Comparison of ENCODE assay signal across 1 cellular context in the genomic region with DNA sequence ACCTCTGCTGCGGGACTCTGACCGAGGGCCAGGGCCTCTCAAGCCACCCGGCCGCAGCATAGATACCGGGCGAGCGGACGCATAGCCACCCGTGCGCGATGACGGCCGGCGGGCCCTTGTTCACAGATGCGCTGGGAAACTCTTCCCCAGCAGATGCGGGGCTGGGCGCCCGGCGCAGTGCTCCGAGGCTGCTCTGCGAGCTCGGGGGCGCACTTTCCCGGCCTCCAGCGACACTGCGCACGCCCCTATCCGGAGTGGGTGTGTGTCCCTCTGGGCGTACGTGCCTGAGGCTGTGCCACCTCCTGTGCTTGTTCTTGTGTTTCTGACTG.
TF ChIP-seq lines count a peak whose summit lies in the region.

No MANE protein-coding gene starts in this region.

TF ChIP-seq in GM23338, 12 proteins besides CTCF, POLR2A, EP300 and RAD21 (continued from another document):
- TF ChIP-seq, protein P1, sequence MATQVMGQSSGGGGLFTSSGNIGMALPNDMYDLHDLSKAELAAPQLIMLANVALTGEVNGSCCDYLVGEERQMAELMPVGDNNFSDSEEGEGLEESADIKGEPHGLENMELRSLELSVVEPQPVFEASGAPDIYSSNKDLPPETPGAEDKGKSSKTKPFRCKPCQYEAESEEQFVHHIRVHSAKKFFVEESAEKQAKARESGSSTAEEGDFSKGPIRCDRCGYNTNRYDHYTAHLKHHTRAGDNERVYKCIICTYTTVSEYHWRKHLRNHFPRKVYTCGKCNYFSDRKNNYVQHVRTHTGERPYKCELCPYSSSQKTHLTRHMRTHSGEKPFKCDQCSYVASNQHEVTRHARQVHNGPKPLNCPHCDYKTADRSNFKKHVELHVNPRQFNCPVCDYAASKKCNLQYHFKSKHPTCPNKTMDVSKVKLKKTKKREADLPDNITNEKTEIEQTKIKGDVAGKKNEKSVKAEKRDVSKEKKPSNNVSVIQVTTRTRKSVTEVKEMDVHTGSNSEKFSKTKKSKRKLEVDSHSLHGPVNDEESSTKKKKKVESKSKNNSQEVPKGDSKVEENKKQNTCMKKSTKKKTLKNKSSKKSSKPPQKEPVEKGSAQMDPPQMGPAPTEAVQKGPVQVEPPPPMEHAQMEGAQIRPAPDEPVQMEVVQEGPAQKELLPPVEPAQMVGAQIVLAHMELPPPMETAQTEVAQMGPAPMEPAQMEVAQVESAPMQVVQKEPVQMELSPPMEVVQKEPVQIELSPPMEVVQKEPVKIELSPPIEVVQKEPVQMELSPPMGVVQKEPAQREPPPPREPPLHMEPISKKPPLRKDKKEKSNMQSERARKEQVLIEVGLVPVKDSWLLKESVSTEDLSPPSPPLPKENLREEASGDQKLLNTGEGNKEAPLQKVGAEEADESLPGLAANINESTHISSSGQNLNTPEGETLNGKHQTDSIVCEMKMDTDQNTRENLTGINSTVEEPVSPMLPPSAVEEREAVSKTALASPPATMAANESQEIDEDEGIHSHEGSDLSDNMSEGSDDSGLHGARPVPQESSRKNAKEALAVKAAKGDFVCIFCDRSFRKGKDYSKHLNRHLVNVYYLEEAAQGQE (IDR thresholded peaks at IDR 0.05; ENCODE audit: unreplicated experiment): no peak
- TF ChIP-seq CREB1 (CRISPR knock-in tag; IDR thresholded peaks at IDR 0.05; ENCODE audit: low read depth) (no peak), EZH2phosphoT487 (IDR thresholded peaks at IDR 0.05; ENCODE audit: unreplicated experiment) (no peak), JUNB (IDR thresholded peaks at IDR 0.05; ENCODE audit: unreplicated experiment) (no peak)
- TF ChIP-seq, protein P2, sequence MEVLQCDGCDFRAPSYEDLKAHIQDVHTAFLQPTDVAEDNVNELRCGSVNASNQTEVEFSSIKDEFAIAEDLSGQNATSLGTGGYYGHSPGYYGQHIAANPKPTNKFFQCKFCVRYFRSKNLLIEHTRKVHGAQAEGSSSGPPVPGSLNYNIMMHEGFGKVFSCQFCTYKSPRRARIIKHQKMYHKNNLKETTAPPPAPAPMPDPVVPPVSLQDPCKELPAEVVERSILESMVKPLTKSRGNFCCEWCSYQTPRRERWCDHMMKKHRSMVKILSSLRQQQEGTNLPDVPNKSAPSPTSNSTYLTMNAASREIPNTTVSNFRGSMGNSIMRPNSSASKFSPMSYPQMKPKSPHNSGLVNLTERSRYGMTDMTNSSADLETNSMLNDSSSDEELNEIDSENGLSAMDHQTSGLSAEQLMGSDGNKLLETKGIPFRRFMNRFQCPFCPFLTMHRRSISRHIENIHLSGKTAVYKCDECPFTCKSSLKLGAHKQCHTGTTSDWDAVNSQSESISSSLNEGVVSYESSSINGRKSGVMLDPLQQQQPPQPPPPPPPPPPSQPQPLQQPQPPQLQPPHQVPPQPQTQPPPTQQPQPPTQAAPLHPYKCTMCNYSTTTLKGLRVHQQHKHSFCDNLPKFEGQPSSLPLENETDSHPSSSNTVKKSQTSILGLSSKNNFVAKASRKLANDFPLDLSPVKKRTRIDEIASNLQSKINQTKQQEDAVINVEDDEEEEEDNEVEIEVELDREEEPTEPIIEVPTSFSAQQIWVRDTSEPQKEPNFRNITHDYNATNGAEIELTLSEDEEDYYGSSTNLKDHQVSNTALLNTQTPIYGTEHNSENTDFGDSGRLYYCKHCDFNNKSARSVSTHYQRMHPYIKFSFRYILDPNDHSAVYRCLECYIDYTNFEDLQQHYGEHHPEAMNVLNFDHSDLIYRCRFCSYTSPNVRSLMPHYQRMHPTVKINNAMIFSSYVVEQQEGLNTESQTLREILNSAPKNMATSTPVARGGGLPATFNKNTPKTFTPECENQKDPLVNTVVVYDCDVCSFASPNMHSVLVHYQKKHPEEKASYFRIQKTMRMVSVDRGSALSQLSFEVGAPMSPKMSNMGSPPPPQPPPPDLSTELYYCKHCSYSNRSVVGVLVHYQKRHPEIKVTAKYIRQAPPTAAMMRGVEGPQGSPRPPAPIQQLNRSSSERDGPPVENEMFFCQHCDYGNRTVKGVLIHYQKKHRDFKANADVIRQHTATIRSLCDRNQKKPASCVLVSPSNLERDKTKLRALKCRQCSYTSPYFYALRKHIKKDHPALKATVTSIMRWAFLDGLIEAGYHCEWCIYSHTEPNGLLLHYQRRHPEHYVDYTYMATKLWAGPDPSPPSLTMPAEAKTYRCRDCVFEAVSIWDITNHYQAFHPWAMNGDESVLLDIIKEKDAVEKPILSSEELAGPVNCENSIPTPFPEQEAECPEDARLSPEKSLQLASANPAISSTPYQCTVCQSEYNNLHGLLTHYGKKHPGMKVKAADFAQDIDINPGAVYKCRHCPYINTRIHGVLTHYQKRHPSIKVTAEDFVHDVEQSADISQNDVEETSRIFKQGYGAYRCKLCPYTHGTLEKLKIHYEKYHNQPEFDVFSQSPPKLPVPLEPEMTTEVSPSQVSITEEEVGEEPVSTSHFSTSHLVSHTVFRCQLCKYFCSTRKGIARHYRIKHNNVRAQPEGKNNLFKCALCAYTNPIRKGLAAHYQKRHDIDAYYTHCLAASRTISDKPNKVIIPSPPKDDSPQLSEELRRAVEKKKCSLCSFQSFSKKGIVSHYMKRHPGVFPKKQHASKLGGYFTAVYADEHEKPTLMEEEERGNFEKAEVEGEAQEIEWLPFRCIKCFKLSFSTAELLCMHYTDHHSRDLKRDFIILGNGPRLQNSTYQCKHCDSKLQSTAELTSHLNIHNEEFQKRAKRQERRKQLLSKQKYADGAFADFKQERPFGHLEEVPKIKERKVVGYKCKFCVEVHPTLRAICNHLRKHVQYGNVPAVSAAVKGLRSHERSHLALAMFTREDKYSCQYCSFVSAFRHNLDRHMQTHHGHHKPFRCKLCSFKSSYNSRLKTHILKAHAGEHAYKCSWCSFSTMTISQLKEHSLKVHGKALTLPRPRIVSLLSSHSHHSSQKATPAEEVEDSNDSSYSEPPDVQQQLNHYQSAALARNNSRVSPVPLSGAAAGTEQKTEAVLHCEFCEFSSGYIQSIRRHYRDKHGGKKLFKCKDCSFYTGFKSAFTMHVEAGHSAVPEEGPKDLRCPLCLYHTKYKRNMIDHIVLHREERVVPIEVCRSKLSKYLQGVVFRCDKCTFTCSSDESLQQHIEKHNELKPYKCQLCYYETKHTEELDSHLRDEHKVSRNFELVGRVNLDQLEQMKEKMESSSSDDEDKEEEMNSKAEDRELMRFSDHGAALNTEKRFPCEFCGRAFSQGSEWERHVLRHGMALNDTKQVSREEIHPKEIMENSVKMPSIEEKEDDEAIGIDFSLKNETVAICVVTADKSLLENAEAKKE (CRISPR knock-in tag; IDR thresholded peaks at IDR 0.05): no peak
